In the genomic region with DNA sequence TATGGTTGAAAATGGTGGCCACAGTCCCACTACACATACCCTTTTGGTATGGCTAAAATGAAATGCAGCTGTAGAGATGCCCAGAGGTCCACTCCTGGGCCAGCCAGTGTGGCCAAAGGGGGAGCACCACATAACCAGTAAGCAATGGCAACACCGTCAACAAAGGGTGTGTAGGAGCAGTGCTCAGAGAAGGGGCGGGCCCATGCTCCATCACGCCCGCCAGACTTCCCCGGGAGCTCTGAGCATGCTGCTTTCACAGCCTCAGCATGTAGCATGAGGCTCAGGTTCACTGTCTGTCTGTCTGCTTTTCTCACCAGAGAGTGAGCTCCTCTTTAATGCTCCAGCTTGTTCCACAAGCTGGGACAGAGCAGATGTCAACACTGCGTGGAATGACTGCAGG, we compare ENCODE assay signal across 18 cellular contexts.
A peak's percentile ranks its signal among the peaks of the same experiment; 100 is the strongest.
DNase-seq lines count a peak whose midpoint lies in the region; ATAC-seq, FAIRE-seq and TF ChIP-seq lines count a peak whose summit lies in the region.
"Had no signal": no experiment of that assay in that cellular context is flagged by ENCODE, and none has a peak within 500 bp of the region (broad histone marks: within the 10 kb centered on the region; RNA-seq: fewer than 3 reads in every experiment).

No MANE protein-coding gene starts in this region.

- TF ChIP-seq CTCF in K562 (IDR thresholded peaks at IDR 0.05 in 2 of 3, conservative IDR thresholded peaks at IDR 0.05 in 1 of 3; ENCODE audit: insufficient read depth in 2 of 3, low read depth in 1 of 3, low read length in 3 of 3) (0 out of 6 replicates have a peak, but pooled peaks of 1 of the 3 experiments have one; percentile 10), endodermal cell (conservative IDR thresholded peaks at IDR 0.05) (no peak), type B pancreatic cell (conservative IDR thresholded peaks at IDR 0.05) (no peak), foreskin keratinocyte (conservative IDR thresholded peaks at IDR 0.05) (no peak)

- peak overlapping the region; percentile 58 for H2AFZ ChIP-seq in K562 (ENCODE audit: low read depth, low read length)

- H3K27me3 ChIP-seq in K562 (ENCODE audit: control insufficient read depth in 2 of 2, insufficient read depth in 2 of 2, low read length in 2 of 2) (no peaks in the 10 kb centered on the region), endodermal cell (ENCODE audit: control insufficient read depth, insufficient read depth, low read length, poor library complexity, severe bottlenecking) (no peaks in the 10 kb centered on the region), foreskin keratinocyte (peaks cover 6% of the 10 kb centered on the region)
- H3K27me3 ChIP-seq: BLaER1 treated with 17β-estradiol and CSF1 and Interleukin-3, amounts not matched to agents 10 nM and 100 nM had no signal

- H3K4me3 ChIP-seq in K562 = no peak overlapping the region
- no peak overlapping the region for H3K4me3 ChIP-seq in endodermal cell (ENCODE audit: low read length)
- H3K4me3 ChIP-seq: BLaER1 treated with 17β-estradiol and CSF1 and Interleukin-3, amounts not matched to agents 10 nM and 100 nM; GM12878 had no signal

- H3K27me3 Mint-ChIP-seq in endodermal cell (ENCODE audit: insufficient read depth) (no peaks in the 10 kb centered on the region), type B pancreatic cell (peaks cover 33% of the 10 kb centered on the region)

- ATAC-seq in K562 (peak; percentile 13; the same call in 1 of the 3 replicates), foreskin keratinocyte (no peak)
- ATAC-seq: CD8-positive, alpha-beta T cell; GM12878; HepG2 had no signal

- TF ChIP-seq EP300 in K562 (IDR thresholded peaks at IDR 0.05; ENCODE audit: low read length) = no peak

- peak overlapping the region; percentile 53; the same call in 1 of the 2 replicates for H3K4me2 ChIP-seq in K562 (ENCODE audit: insufficient read depth, low read length)
- H3K4me2 ChIP-seq: BLaER1 treated with 17β-estradiol and CSF1 and Interleukin-3, amounts not matched to agents 10 nM and 100 nM had no signal

- no peak for TF ChIP-seq POLR2A in K562 (conservative IDR thresholded peaks at IDR 0.05)

- H3K27ac ChIP-seq in K562 (ENCODE audit: extremely low read depth, low read depth, low read length) = no peak overlapping the region; the same call in 2 of the 3 replicates
- H3K27ac ChIP-seq in endodermal cell (ENCODE audit: low read depth, low read length) = no peak overlapping the region
- no peak overlapping the region for H3K27ac ChIP-seq in foreskin keratinocyte
- H3K27ac ChIP-seq: BLaER1 treated with 17β-estradiol and CSF1 and Interleukin-3, amounts not matched to agents 10 nM and 100 nM had no signal

- H3K9me3 ChIP-seq in K562 (replicated peaks; ENCODE audit: control insufficient read depth, insufficient read depth, low read depth, low read length) = no peaks in the 10 kb centered on the region
- no peaks in the 10 kb centered on the region for H3K9me3 ChIP-seq in endodermal cell (ENCODE audit: control insufficient read depth, low read length)
- H3K9me3 ChIP-seq: BLaER1 treated with 17β-estradiol and CSF1 and Interleukin-3, amounts not matched to agents 10 nM and 100 nM had no signal

- POLR2A ChIA-PET in K562 (lab: Yijun Ruan, JAX) = interaction anchor here (1.8 kb wide), 1 partner anchor 14 kb away, joined by 4 read pairs; no protein-coding TSS in a partner anchor

- CTCF ChIA-PET in K562 (lab: Yijun Ruan, JAX; ENCODE audit: low intra/inter-chr PET ratio) = no interaction called here

- FAIRE-seq in K562 (lab: Jason Lieb, UNC) = no peak
- FAIRE-seq: GM12878, H1, HepG2 had no signal

- BruUV-seq in K562 (replicated peaks; lab: Mats Ljungman, UMichigan) = no TSS peak

- intact Hi-C loops in K562 (cut with micrococcal nuclease) = no loop called here

- in situ Hi-C loops in K562 (cut with MboI) = no loop called here

- peak in 3 of 4 experiments; percentile 30 to 44 (median 37) for DNase-seq in K562 (ENCODE audit: extremely low read depth in 1 of 4, low spot score in 3 of 4)
- peak; percentile 44 for DNase-seq in endodermal cell
- peak; percentile 30 for DNase-seq in mesenteric fat pad (ENCODE audit: low spot score)
- peak; percentile 50 for DNase-seq in type B pancreatic cell (ENCODE audit: extremely low spot score, unreplicated experiment)
- DNase-seq in OCI-M2 (lab: John Stamatoyannopoulos, UW; ENCODE audit: unreplicated experiment) = no peak
- no peak for DNase-seq in middle frontal gyrus (ENCODE audit: extremely low spot score, low spot score)
- no peak for DNase-seq in foreskin keratinocyte
- DNase-seq: Calu3, DMS53, DND-41, EL, H9 had no signal

- H3K9me1 ChIP-seq in K562 (ENCODE audit: control insufficient read depth, insufficient read depth, low read length) = no peaks in the 10 kb centered on the region

- no peaks in the 10 kb centered on the region for H3K79me2 ChIP-seq in K562 (ENCODE audit: control insufficient read depth, insufficient read depth, low read length)

- H3K9me3 Mint-ChIP-seq in endodermal cell (no peaks in the 10 kb centered on the region), type B pancreatic cell (no peaks in the 10 kb centered on the region)
- H3K9me3 Mint-ChIP-seq: CD8-positive, alpha-beta T cell; H9 had no signal

- H3K4me1 ChIP-seq in K562 (replicated peaks in 1 of 2; ENCODE audit: control insufficient read depth in 2 of 2, insufficient read depth in 2 of 2, low read length in 2 of 2) (peaks cover 44 to 62% of the 10 kb centered on the region in 2 experiments), endodermal cell (ENCODE audit: control insufficient read depth, insufficient read depth, low read length) (no peaks in the 10 kb centered on the region), foreskin keratinocyte (no peaks in the 10 kb centered on the region)

- no peaks in the 10 kb centered on the region for H3K36me3 ChIP-seq in K562 (ENCODE audit: control insufficient read depth, insufficient read depth, low read length)
- H3K36me3 ChIP-seq in endodermal cell (ENCODE audit: control insufficient read depth, insufficient read depth, low read length) = no peaks in the 10 kb centered on the region
- H3K36me3 ChIP-seq: BLaER1 treated with 17β-estradiol and CSF1 and Interleukin-3, amounts not matched to agents 10 nM and 100 nM had no signal

- H3K9ac ChIP-seq in K562 (ENCODE audit: insufficient read depth in 1 of 2, low read depth in 2 of 2, low read length in 2 of 2) (no peak overlapping the region), endodermal cell (ENCODE audit: extremely low read depth, low read length, poor library complexity, severe bottlenecking) (no peak overlapping the region)
- H3K9ac ChIP-seq: BLaER1 treated with 17β-estradiol and CSF1 and Interleukin-3, amounts not matched to agents 10 nM and 100 nM had no signal

- H3K27ac Mint-ChIP-seq in endodermal cell = no peak overlapping the region
- no peak overlapping the region for H3K27ac Mint-ChIP-seq in type B pancreatic cell
- H3K27ac Mint-ChIP-seq: B cell; CD8-positive, alpha-beta T cell; H9 had no signal

- H3K4me1 Mint-ChIP-seq in endodermal cell (peaks cover 7% of the 10 kb centered on the region), type B pancreatic cell (ENCODE audit: unreplicated experiment) (no peaks in the 10 kb centered on the region)
- H3K4me1 Mint-ChIP-seq: B cell had no signal

- TF ChIP-seq RAD21 in K562 (CRISPR knock-in tag; conservative IDR thresholded peaks at IDR 0.05 in 1 of 2, IDR thresholded peaks at IDR 0.05 in 1 of 2) = no peak

- H3K36me3 Mint-ChIP-seq in endodermal cell (ENCODE audit: low read depth) (no peaks in the 10 kb centered on the region), type B pancreatic cell (no peaks in the 10 kb centered on the region)
- H3K36me3 Mint-ChIP-seq: CD8-positive, alpha-beta T cell had no signal

- H4K20me1 ChIP-seq in K562 (replicated peaks; ENCODE audit: control insufficient read depth, insufficient read depth, low read length) = no peaks in the 10 kb centered on the region
- H4K20me1 ChIP-seq: BLaER1 treated with 17β-estradiol and CSF1 and Interleukin-3, amounts not matched to agents 10 nM and 100 nM had no signal

- 49% methylated on average over 6 of the region's 6 CpGs for WGBS in K562 (ENCODE audit: insufficient coverage, low coverage, missing lambda C conversion rate)
- WGBS in endodermal cell (ENCODE audit: insufficient coverage in 1 of 2, insufficient read length in 1 of 2), 2 experiments = 51 to 82% methylated on average over 6 of the region's 6 CpGs

- H3K4me3 Mint-ChIP-seq in endodermal cell = no peak overlapping the region
- H3K4me3 Mint-ChIP-seq in type B pancreatic cell = no peak overlapping the region
- H3K4me3 Mint-ChIP-seq: B cell; CD8-positive, alpha-beta T cell; H9 had no signal

Comparison
In these comparisons a context has a peak if more than half of its experiments do, and no peak if none do; other contexts are left out.
1. DNase-seq: peak in K562 (3 of 4), endodermal cell (single experiment), mesenteric fat pad (single experiment) and type B pancreatic cell (single experiment); none in OCI-M2 (single experiment), middle frontal gyrus (single experiment) and foreskin keratinocyte (0 of 2).